Comparison of ENCODE assay signal across 1 cellular context in the genomic region with DNA sequence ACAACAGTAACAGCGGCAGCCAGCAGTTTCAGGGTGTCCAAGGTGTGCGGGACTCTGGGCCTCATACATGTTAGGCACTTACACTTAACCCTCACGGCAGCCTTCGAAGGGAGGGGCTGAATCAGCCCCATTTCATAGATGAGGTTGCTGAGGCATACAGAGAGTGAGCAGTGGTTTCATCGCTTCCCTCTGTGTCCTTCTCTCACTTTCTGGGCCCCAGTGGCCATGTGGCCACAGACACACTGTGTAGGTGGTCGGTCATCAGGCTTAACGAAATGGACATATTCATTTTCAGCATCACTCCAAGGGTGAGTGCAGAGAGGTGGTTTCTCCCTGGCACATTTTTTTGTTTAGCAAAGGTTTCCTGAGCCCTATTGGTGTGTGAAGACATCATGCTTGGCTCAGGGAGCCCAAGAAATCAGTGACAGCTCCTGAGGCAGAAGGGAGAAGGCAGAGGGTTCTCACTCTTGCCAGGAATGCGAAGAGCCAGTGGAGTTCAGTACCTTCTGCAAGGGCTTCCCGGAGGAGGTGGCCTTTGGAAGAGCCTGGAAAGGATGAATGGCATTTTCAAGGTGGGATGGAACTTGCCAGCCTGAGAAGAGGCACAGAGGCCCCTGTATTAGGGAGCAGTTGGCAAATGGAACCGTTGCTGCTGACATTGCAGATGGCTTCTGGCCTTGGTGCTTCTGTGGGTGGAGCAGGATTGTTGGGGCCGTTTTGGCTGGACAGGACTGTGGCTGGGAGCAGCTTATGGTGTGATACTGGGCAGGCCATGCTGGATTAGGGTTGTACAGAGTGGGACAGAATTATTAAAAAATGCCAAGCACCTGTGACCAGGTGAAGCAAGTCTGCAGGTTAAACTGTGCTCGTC.
TF ChIP-seq lines count a peak whose summit lies in the region.

No MANE protein-coding gene starts in this region.

TF ChIP-seq in IMR-90, 13 proteins besides CTCF, POLR2A, EP300 and RAD21 (continued from another document):
- TF ChIP-seq NFE2L2 (IDR thresholded peaks at IDR 0.05; ENCODE audit: low read depth, low read length) = no peak
TF ChIP-seq in IMR-90: peak in this region for 0.
